Comparison of ENCODE assay signal across 1 cellular context in genomic region chr6:164751395-164751794, GRCh38.
TF ChIP-seq lines count a peak whose summit lies in the region.

No MANE protein-coding gene starts in this region.

TF ChIP-seq in H1, 55 proteins besides CTCF, POLR2A, EP300 and RAD21 (continued from another document):
- TF ChIP-seq SP1 (IDR thresholded peaks at IDR 0.05; ENCODE audit: low read depth, low read length) (no peak), RFX5 (IDR thresholded peaks at IDR 0.05; ENCODE audit: borderline replicate concordance, low read depth, low read length) (no peak), GTF2F1 (IDR thresholded peaks at IDR 0.05; ENCODE audit: borderline replicate concordance, low read depth, low read length) (no peak), SP4 (IDR thresholded peaks at IDR 0.05; ENCODE audit: low read length) (no peak), SRF (IDR thresholded peaks at IDR 0.05; ENCODE audit: low read depth, low read length) (no peak), CREB1 (IDR thresholded peaks at IDR 0.05) (no peak)
- TF ChIP-seq, protein P1, sequence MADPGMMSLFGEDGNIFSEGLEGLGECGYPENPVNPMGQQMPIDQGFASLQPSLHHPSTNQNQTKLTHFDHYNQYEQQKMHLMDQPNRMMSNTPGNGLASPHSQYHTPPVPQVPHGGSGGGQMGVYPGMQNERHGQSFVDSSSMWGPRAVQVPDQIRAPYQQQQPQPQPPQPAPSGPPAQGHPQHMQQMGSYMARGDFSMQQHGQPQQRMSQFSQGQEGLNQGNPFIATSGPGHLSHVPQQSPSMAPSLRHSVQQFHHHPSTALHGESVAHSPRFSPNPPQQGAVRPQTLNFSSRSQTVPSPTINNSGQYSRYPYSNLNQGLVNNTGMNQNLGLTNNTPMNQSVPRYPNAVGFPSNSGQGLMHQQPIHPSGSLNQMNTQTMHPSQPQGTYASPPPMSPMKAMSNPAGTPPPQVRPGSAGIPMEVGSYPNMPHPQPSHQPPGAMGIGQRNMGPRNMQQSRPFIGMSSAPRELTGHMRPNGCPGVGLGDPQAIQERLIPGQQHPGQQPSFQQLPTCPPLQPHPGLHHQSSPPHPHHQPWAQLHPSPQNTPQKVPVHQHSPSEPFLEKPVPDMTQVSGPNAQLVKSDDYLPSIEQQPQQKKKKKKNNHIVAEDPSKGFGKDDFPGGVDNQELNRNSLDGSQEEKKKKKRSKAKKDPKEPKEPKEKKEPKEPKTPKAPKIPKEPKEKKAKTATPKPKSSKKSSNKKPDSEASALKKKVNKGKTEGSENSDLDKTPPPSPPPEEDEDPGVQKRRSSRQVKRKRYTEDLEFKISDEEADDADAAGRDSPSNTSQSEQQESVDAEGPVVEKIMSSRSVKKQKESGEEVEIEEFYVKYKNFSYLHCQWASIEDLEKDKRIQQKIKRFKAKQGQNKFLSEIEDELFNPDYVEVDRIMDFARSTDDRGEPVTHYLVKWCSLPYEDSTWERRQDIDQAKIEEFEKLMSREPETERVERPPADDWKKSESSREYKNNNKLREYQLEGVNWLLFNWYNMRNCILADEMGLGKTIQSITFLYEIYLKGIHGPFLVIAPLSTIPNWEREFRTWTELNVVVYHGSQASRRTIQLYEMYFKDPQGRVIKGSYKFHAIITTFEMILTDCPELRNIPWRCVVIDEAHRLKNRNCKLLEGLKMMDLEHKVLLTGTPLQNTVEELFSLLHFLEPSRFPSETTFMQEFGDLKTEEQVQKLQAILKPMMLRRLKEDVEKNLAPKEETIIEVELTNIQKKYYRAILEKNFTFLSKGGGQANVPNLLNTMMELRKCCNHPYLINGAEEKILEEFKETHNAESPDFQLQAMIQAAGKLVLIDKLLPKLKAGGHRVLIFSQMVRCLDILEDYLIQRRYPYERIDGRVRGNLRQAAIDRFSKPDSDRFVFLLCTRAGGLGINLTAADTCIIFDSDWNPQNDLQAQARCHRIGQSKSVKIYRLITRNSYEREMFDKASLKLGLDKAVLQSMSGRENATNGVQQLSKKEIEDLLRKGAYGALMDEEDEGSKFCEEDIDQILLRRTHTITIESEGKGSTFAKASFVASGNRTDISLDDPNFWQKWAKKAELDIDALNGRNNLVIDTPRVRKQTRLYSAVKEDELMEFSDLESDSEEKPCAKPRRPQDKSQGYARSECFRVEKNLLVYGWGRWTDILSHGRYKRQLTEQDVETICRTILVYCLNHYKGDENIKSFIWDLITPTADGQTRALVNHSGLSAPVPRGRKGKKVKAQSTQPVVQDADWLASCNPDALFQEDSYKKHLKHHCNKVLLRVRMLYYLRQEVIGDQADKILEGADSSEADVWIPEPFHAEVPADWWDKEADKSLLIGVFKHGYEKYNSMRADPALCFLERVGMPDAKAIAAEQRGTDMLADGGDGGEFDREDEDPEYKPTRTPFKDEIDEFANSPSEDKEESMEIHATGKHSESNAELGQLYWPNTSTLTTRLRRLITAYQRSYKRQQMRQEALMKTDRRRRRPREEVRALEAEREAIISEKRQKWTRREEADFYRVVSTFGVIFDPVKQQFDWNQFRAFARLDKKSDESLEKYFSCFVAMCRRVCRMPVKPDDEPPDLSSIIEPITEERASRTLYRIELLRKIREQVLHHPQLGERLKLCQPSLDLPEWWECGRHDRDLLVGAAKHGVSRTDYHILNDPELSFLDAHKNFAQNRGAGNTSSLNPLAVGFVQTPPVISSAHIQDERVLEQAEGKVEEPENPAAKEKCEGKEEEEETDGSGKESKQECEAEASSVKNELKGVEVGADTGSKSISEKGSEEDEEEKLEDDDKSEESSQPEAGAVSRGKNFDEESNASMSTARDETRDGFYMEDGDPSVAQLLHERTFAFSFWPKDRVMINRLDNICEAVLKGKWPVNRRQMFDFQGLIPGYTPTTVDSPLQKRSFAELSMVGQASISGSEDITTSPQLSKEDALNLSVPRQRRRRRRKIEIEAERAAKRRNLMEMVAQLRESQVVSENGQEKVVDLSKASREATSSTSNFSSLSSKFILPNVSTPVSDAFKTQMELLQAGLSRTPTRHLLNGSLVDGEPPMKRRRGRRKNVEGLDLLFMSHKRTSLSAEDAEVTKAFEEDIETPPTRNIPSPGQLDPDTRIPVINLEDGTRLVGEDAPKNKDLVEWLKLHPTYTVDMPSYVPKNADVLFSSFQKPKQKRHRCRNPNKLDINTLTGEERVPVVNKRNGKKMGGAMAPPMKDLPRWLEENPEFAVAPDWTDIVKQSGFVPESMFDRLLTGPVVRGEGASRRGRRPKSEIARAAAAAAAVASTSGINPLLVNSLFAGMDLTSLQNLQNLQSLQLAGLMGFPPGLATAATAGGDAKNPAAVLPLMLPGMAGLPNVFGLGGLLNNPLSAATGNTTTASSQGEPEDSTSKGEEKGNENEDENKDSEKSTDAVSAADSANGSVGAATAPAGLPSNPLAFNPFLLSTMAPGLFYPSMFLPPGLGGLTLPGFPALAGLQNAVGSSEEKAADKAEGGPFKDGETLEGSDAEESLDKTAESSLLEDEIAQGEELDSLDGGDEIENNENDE (IDR thresholded peaks at IDR 0.05; ENCODE audit: insufficient replicate concordance, low read length), result no peak
